In genomic region chr12:68236421-68237059, GRCh38 we compare ENCODE assay signal across 1 cellular context.
TF ChIP-seq lines count a peak whose summit lies in the region.

No MANE protein-coding gene starts in this region.

TF ChIP-seq in K562, 482 proteins besides CTCF, POLR2A, EP300 and RAD21 (continued from another document):
- TF ChIP-seq ETS1 (conservative IDR thresholded peaks at IDR 0.05; ENCODE audit: control insufficient read depth, low read depth, low read length), result no peak
- no peak for TF ChIP-seq CREB1 (IDR thresholded peaks at IDR 0.05)
- TF ChIP-seq CREB1 (CRISPR knock-in tag; IDR thresholded peaks at IDR 0.05), result no peak
- TF ChIP-seq, protein P1, sequence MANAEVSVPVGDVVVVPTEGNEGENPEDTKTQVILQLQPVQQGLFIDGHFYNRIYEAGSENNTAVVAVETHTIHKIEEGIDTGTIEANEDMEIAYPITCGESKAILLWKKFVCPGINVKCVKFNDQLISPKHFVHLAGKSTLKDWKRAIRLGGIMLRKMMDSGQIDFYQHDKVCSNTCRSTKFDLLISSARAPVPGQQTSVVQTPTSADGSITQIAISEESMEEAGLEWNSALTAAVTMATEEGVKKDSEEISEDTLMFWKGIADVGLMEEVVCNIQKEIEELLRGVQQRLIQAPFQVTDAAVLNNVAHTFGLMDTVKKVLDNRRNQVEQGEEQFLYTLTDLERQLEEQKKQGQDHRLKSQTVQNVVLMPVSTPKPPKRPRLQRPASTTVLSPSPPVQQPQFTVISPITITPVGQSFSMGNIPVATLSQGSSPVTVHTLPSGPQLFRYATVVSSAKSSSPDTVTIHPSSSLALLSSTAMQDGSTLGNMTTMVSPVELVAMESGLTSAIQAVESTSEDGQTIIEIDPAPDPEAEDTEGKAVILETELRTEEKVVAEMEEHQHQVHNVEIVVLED (CRISPR knock-in tag; IDR thresholded peaks at IDR 0.05), result 0 out of 2 replicates have a peak, but pooled peaks have one; percentile 1
- no peak for TF ChIP-seq CCNT2 (IDR thresholded peaks at IDR 0.05; ENCODE audit: borderline replicate concordance, extremely low read depth, insufficient read length, low read depth, low read length)
- no peak for TF ChIP-seq ZBTB5 (IDR thresholded peaks at IDR 0.05)
- TF ChIP-seq GTF3C2 (IDR thresholded peaks at IDR 0.05; ENCODE audit: borderline replicate concordance, extremely low read depth, insufficient read length), result no peak
- no peak for TF ChIP-seq KLF13 (tag; IDR thresholded peaks at IDR 0.05; ENCODE audit: borderline replicate concordance, low read depth)
- no peak for TF ChIP-seq SAFB (IDR thresholded peaks at IDR 0.05; ENCODE audit: borderline replicate concordance, low read depth, low read length)
- TF ChIP-seq CEBPB (tag; IDR thresholded peaks at IDR 0.05), result no peak
- no peak for TF ChIP-seq ZNF184 (CRISPR knock-in tag; IDR thresholded peaks at IDR 0.05)
- TF ChIP-seq JUNB (CRISPR knock-in tag; conservative IDR thresholded peaks at IDR 0.05), result no peak
